Comparison of ENCODE assay signal across 15 cellular contexts in the genomic region with DNA sequence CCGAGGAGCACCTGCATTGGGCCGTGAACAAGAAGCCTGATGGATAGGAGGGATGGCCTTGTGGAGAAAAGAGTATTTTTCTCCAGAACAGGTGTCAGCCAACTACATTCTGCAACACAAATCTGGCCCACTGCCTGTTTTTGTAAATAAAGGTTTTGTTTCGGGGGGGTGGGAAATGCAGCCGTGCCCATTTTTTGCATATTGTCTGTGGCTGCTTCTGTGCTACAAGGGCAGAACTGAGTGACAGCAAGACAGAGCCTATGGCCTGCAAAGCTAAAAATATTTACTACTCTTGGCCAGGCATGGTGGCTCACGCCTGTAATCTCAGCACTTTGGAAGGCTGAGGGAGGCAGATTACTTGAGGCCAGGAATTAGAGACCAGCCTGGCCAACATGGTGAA.
DNase-seq lines count a peak whose midpoint lies in the region; ATAC-seq and TF ChIP-seq lines count a peak whose summit lies in the region.
"Had no signal": no experiment of that assay in that cellular context is flagged by ENCODE, and none has a peak within 500 bp of the region (broad histone marks: within the 10 kb centered on the region; RNA-seq: fewer than 3 reads in every experiment).

No MANE protein-coding gene starts in this region.

- POLR2A ChIA-PET in activated CD8-positive, alpha-beta T cell treated with anti-CD3 and anti-CD28 coated beads, Interleukin-2, amount 10 ng/mL, durations not matched to agents 7 days and 5 days (lab: Charles Lee), result no interaction called here
- POLR2A ChIA-PET in RWPE1 (lab: Yijun Ruan, JAX; ENCODE audit: low non-redundant PET), result no interaction called here

- no peaks in the 10 kb centered on the region for H3K36me3 ChIP-seq in GM06990 (ENCODE audit: control insufficient read depth, insufficient read depth, low read length)

- DNase-seq in GM06990 (ENCODE audit: extremely low read depth, insufficient read length) (peak; percentile 31), RWPE1 (ENCODE audit: low spot score) (no peak), T-helper 9 cell (no peak)
- no peak for DNase-seq in effector CD8-positive, alpha-beta T cell (lab: John Stamatoyannopoulos, UW)
- no peak for DNase-seq in activated CD8-positive, alpha-beta T cell treated with anti-CD3 and anti-CD28 coated beads, Interleukin-2, amount 10 ng/mL, durations not matched to agents 7 days and 5 days
- DNase-seq: activated CD4-positive, alpha-beta memory T cell treated with anti-CD3 and anti-CD28 coated beads, Interleukin-2, amount 10 ng/mL, durations not matched to agents 7 days and 5 days; DMS 273 treated with DMSO at 0.1 percent for 48 hours; NCI-H1092; stimulated activated naive CD4-positive, alpha-beta T cell had no signal

- ATAC-seq in GM19351 (IDR thresholded peaks at IDR 0.05; ENCODE audit: unreplicated experiment), result peak; percentile 83
- ATAC-seq in HG02678 (IDR thresholded peaks at IDR 0.05; ENCODE audit: unreplicated experiment), result peak; percentile 82
- peak; percentile 60 for ATAC-seq in HG03439 (IDR thresholded peaks at IDR 0.05; ENCODE audit: unreplicated experiment)
- no peak for ATAC-seq in activated CD8-positive, alpha-beta T cell treated with anti-CD3 and anti-CD28 coated beads, Interleukin-2, amount 10 ng/mL, durations not matched to agents 7 days and 5 days
- ATAC-seq: A549; activated naive CD4-positive, alpha-beta T cell treated with anti-CD3 and anti-CD28 coated beads, Interleukin-2, amount 50 U/mL, for 72 hours had no signal

- peak overlapping the region; percentile 22; the same call in 1 of the 2 replicates for H3K4me3 ChIP-seq in GM06990 (replicated peaks; ENCODE audit: low read depth, low read length)
- H3K4me3 ChIP-seq: A549 had no signal

- H3K36me3 Mint-ChIP-seq in activated CD8-positive, alpha-beta T cell treated with anti-CD3 and anti-CD28 coated beads, Interleukin-2, amount 10 ng/mL, durations not matched to agents 7 days and 5 days (ENCODE audit: low read depth), result no peaks in the 10 kb centered on the region
- H3K36me3 Mint-ChIP-seq: activated naive CD4-positive, alpha-beta T cell treated with anti-CD3 and anti-CD28 coated beads, Interleukin-2, amount 50 U/mL, for 72 hours had no signal

- H3K27me3 ChIP-seq in GM06990 (replicated peaks; ENCODE audit: control insufficient read depth, insufficient read depth, low read length), result no peaks in the 10 kb centered on the region

- H3K27me3 Mint-ChIP-seq in activated CD8-positive, alpha-beta T cell treated with anti-CD3 and anti-CD28 coated beads, Interleukin-2, amount 10 ng/mL, durations not matched to agents 7 days and 5 days (ENCODE audit: low read depth), result peaks cover 13% of the 10 kb centered on the region

- no peak for TF ChIP-seq CTCF in GM06990 (IDR thresholded peaks at IDR 0.05; ENCODE audit: insufficient read depth, low read length, poor library complexity, severe bottlenecking)
- no peak for TF ChIP-seq CTCF in RWPE1 (conservative IDR thresholded peaks at IDR 0.05; ENCODE audit: low read depth)

- no peak overlapping the region for H3K27ac ChIP-seq in RWPE1
- H3K27ac ChIP-seq: A549 had no signal

- H3K4me1 Mint-ChIP-seq in activated CD8-positive, alpha-beta T cell treated with anti-CD3 and anti-CD28 coated beads, Interleukin-2, amount 10 ng/mL, durations not matched to agents 7 days and 5 days (ENCODE audit: low read depth), result peaks cover 10% of the 10 kb centered on the region
- H3K4me1 Mint-ChIP-seq: nephron had no signal

- H3K4me3 Mint-ChIP-seq in activated CD8-positive, alpha-beta T cell treated with anti-CD3 and anti-CD28 coated beads, Interleukin-2, amount 10 ng/mL, durations not matched to agents 7 days and 5 days, result no peak overlapping the region
- H3K4me3 Mint-ChIP-seq: activated CD4-positive, alpha-beta memory T cell treated with anti-CD3 and anti-CD28 coated beads, Interleukin-2, amount 10 ng/mL, durations not matched to agents 7 days and 5 days; nephron had no signal

- no peak overlapping the region for H3K27ac Mint-ChIP-seq in activated CD8-positive, alpha-beta T cell treated with anti-CD3 and anti-CD28 coated beads, Interleukin-2, amount 10 ng/mL, durations not matched to agents 7 days and 5 days
- H3K27ac Mint-ChIP-seq: activated CD4-positive, alpha-beta memory T cell treated with anti-CD3 and anti-CD28 coated beads, Interleukin-2, amount 10 ng/mL, durations not matched to agents 7 days and 5 days; activated naive CD4-positive, alpha-beta T cell treated with anti-CD3 and anti-CD28 coated beads, Interleukin-2, amount 50 U/mL, for 72 hours; nephron had no signal

- no peaks in the 10 kb centered on the region for H3K9me3 Mint-ChIP-seq in activated CD8-positive, alpha-beta T cell treated with anti-CD3 and anti-CD28 coated beads, Interleukin-2, amount 10 ng/mL, durations not matched to agents 7 days and 5 days (ENCODE audit: insufficient read depth)
- H3K9me3 Mint-ChIP-seq: activated CD4-positive, alpha-beta memory T cell treated with anti-CD3 and anti-CD28 coated beads, Interleukin-2, amount 10 ng/mL, durations not matched to agents 7 days and 5 days; activated naive CD4-positive, alpha-beta T cell treated with anti-CD3 and anti-CD28 coated beads, Interleukin-2, amount 50 U/mL, for 72 hours; nephron had no signal

- CTCF ChIA-PET in activated CD8-positive, alpha-beta T cell treated with anti-CD3 and anti-CD28 coated beads, Interleukin-2, amount 10 ng/mL, durations not matched to agents 7 days and 5 days (lab: Charles Lee), result no interaction called here
- CTCF ChIA-PET in RWPE1 (lab: Yijun Ruan, JAX), result no interaction called here
